ENCODE assay signal across 8 cellular contexts in the genomic region with DNA sequence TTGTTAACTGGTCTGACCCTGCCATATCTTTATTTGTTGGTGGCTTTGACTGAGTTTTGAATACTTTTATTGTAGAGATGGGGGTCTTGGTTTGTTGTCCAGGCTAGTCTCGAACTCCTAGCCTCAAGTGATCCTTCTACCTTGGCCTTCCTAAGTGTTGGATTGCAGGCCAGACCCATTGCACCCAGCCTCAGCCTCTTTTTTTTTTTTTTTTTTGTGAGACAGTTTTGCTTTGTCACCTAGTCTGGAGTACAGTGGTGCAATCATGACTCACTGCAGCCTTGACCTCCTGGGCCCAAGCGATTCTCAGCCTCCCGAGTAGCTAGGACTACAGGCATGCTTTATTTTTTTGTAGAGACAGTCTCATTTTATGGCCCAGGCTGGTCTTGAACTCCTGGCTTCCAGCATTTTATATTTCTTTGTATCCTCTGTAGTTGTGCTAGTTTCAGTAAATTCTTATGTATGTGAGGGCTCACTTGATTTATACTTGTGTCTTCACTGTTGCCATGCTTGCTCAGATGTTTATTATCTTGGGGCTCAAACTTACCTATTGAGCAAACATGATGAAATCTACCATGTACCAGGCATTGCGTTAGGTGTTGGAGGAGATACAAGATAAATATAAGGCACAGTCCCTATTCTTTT. TPM values are rescaled to one million over a fixed set of nuclear protein-coding genes. Genes with fewer than 3 reads are reported as not detected.
DNase-seq lines count a peak whose midpoint lies in the region; ATAC-seq and TF ChIP-seq lines count a peak whose summit lies in the region.

No MANE protein-coding gene starts in this region.

- H3K27ac Mint-ChIP-seq in activated naive CD8-positive, alpha-beta T cell: peak overlapping the region; percentile 22

- H3K27me3 Mint-ChIP-seq in activated naive CD8-positive, alpha-beta T cell: no peaks in the 10 kb centered on the region

- intact Hi-C loops in upper lobe of right lung (cut with DNase I): no loop called here

- H3K27me3 ChIP-seq in upper lobe of right lung: no peaks in the 10 kb centered on the region

- H3K4me1 ChIP-seq in upper lobe of right lung: peaks cover 47% of the 10 kb centered on the region

- no peaks in the 10 kb centered on the region for H3K9me3 ChIP-seq in upper lobe of right lung

- H3K27ac ChIP-seq in upper lobe of right lung: peak overlapping the region; percentile 56

- no peak overlapping the region for H3K4me3 Mint-ChIP-seq in activated naive CD8-positive, alpha-beta T cell

- peaks cover 7% of the 10 kb centered on the region for H3K36me3 ChIP-seq in upper lobe of right lung

- no peaks in the 10 kb centered on the region for H3K9me3 Mint-ChIP-seq in activated naive CD8-positive, alpha-beta T cell (ENCODE audit: low read depth)

- TF ChIP-seq CTCF in upper lobe of right lung (IDR thresholded peaks at IDR 0.05): no peak

- H3K4me3 ChIP-seq in upper lobe of right lung: no peak overlapping the region

- ATAC-seq in upper lobe of right lung: peak; percentile 87
- ATAC-seq in HG03354 (IDR thresholded peaks at IDR 0.05; ENCODE audit: poor library complexity, severe bottlenecking, unreplicated experiment): no peak
- ATAC-seq in GM21447 (IDR thresholded peaks at IDR 0.05; ENCODE audit: unreplicated experiment): no peak

- DNase-seq in activated CD8-positive, alpha-beta memory T cell treated with anti-CD3 and anti-CD28 coated beads for 24 hours: peak; percentile 42
- no peak for DNase-seq in activated CD8-positive, alpha-beta memory T cell treated with anti-CD3 and anti-CD28 coated beads, Interleukin-2, amount 50 U/mL, for 48 hours
- DNase-seq in iris pigment epithelial cell (ENCODE audit: low read depth): peak; percentile 91
- DNase-seq in upper lobe of right lung: no peak
- DNase-seq in activated CD4-positive, alpha-beta T cell treated with anti-CD3 and anti-CD28 coated beads, Interleukin-2, amount 50 U/mL, for 4 hours: no peak

- H3K36me3 Mint-ChIP-seq in activated naive CD8-positive, alpha-beta T cell: peaks cover 3% of the 10 kb centered on the region

- peaks cover 59% of the 10 kb centered on the region for H3K4me1 Mint-ChIP-seq in activated naive CD8-positive, alpha-beta T cell (ENCODE audit: low read depth)

RNA-seq across cellular contexts. Expression of a gene that starts 24.1 kb away (rescaled TPM):
- 88.6 TPM for total RNA-seq in upper lobe of right lung

RNA-seq across cellular contexts. Expression of a gene that starts 57.8 kb away (rescaled TPM):
- total RNA-seq in upper lobe of right lung: 10.2 TPM

Comparison
In these comparisons a context has a peak if more than half of its experiments do, and no peak if none do; other contexts are left out.
1. DNase-seq: peak in activated CD8-positive, alpha-beta memory T cell treated with anti-CD3 and anti-CD28 coated beads for 24 hours (single experiment) and iris pigment epithelial cell (single experiment); none in activated CD8-positive, alpha-beta memory T cell treated with anti-CD3 and anti-CD28 coated beads, Interleukin-2, amount 50 U/mL, for 48 hours (single experiment), upper lobe of right lung (single experiment) and activated CD4-positive, alpha-beta T cell treated with anti-CD3 and anti-CD28 coated beads, Interleukin-2, amount 50 U/mL, for 4 hours (0 of 2).